ENCODE assay signal across 8 cellular contexts in genomic region chr9:34190996-34191892, GRCh38. TPM values are rescaled to one million over a fixed set of nuclear protein-coding genes. Genes with fewer than 3 reads are reported as not detected.
A peak's percentile ranks its signal among the peaks of the same experiment; 100 is the strongest.
DNase-seq lines count a peak whose midpoint lies in the region; ATAC-seq and TF ChIP-seq lines count a peak whose summit lies in the region.

No MANE protein-coding gene starts in this region.

- H3K27me3 ChIP-seq in cardiac muscle cell, result no peaks in the 10 kb centered on the region
- H3K27me3 ChIP-seq in stomach, result no peaks in the 10 kb centered on the region

- H3K36me3 ChIP-seq in cardiac muscle cell, result no peaks in the 10 kb centered on the region
- peaks cover 0 to 10% (median 2%) of the 10 kb centered on the region in 4 donors for H3K36me3 ChIP-seq in stomach

- WGBS in stomach, 5 donors, result 32 to 46% (median 45%) methylated on average over 5 of the region's 5 CpGs

- peak; percentile 47 for TF ChIP-seq CTCF in cardiac muscle cell (IDR thresholded peaks at IDR 0.05; ENCODE audit: low read depth, low read length)
- TF ChIP-seq CTCF in fibroblast of pulmonary artery (IDR thresholded peaks at IDR 0.05; ENCODE audit: low read length, missing control alignments), result peak; percentile 51
- TF ChIP-seq CTCF in stomach (IDR thresholded peaks at IDR 0.05), result peak in 2 of 7 experiments; percentile 9
- TF ChIP-seq CTCF in GM20000 (IDR thresholded peaks at IDR 0.05; ENCODE audit: extremely low read depth, missing control alignments), result no peak

- TF ChIP-seq POLR2A in stomach (IDR thresholded peaks at IDR 0.05), result no peak

- DNase-seq in cardiac muscle cell (ENCODE audit: low read depth in 1 of 2, low spot score in 1 of 2) (peak in 1 of 2 donors; percentile 59), left ventricle myocardium superior (no peak), OCI-M1 (lab: John Stamatoyannopoulos, UW) (peak; percentile 16), fibroblast of pulmonary artery (ENCODE audit: low read depth) (peak; percentile 47), stomach (no peak), GM20000 (ENCODE audit: low spot score) (no peak), NCI-H1436 (lab: John Stamatoyannopoulos, UW) (no peak), amygdala (lab: John Stamatoyannopoulos, UW) (no peak)

- no peak for TF ChIP-seq EP300 in stomach (IDR thresholded peaks at IDR 0.05)

- intact Hi-C loops in left ventricle myocardium superior (cut with micrococcal nuclease), result no loop called here
- intact Hi-C loops in stomach (cut with DNase I; ENCODE audit: low total_unique reads), result no loop called here

- H3K4me1 ChIP-seq in cardiac muscle cell (ENCODE audit: low read depth) (no peaks in the 10 kb centered on the region), stomach (peaks cover 29 to 80% (median 53%) of the 10 kb centered on the region in 4 donors)

- no peak for ATAC-seq in left ventricle myocardium superior

- H3K27ac ChIP-seq in cardiac muscle cell, result peak overlapping the region; percentile 17
- H3K27ac ChIP-seq in stomach, result peak overlapping the region in 3 of 5 donors; percentile 30 to 47 (median 34)

- H3K4me3 ChIP-seq in cardiac muscle cell (no peak overlapping the region), fibroblast of pulmonary artery (replicated peaks; ENCODE audit: low read depth, low read length) (no peak overlapping the region), stomach (no peak overlapping the region)

- H3K9me3 ChIP-seq in cardiac muscle cell (ENCODE audit: low read depth) (no peaks in the 10 kb centered on the region), stomach (no peaks in the 10 kb centered on the region)

RNA-seq across cellular contexts. Expression of gene UBAP1, which starts 12.4 kb away (rescaled TPM):
- total RNA-seq in cardiac muscle cell (23.5 and 28.6 TPM in 2 replicates), left ventricle myocardium superior (46.9 TPM), stomach (10 to 100 TPM; 17.7 to 53.1 (median 34.9) TPM)
- polyA plus RNA-seq in cardiac muscle cell (52.3 and 60.0 TPM in 2 replicates), stomach (10 to 100 TPM; 32.3 to 43.8 (median 33.2) TPM)

Comparison
In these comparisons a context has a peak if more than half of its experiments do, and no peak if none do; other contexts are left out.
1. DNase-seq: peak in OCI-M1 (single experiment) and fibroblast of pulmonary artery (single experiment); none in left ventricle myocardium superior (single experiment), stomach (single experiment), GM20000 (single experiment), NCI-H1436 (single experiment) and amygdala (0 of 56).